1 cellular context compared by ENCODE assay signal in the genomic region with DNA sequence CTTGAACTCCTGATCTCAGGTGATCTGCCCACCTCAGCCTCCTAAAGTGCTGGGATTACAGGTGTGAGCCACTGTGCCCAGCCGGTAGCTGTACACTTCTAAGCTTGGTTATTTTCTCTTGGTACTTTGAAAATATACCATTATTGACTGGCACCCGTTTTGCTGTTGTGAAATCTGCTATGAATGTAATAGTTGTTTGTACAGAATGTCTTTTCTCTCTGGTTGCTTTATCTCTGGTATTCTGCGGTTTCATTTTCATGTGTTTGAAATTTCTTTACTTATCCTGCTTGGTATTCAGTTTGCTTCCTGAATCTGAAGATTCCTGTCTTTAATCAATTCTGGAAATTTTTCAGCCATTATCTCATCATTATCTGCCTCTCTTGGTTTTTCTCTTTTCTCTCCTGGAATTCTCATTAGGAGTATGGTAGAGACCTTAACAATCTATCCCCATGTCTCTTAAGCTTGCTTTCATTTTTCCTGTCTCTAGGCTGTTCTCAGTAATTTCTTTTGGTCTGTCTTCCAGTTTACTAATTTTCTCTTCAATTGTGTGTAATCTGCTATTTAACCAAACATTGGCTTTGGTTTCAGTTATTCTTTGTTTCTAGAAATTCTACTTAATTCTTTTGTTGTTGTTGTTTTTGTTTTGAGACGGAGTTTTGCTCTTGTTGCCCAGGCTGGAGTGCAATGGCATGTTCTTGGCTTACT.
A peak's percentile ranks its signal among the peaks of the same experiment; 100 is the strongest.
TF ChIP-seq lines count a peak whose summit lies in the region.

No MANE protein-coding gene starts in this region.

TF ChIP-seq in K562, 482 proteins besides CTCF, POLR2A, EP300 and RAD21:
- TF ChIP-seq KDM1A (IDR thresholded peaks at IDR 0.05) (0 out of 4 replicates have a peak, but pooled peaks of 1 of the 2 experiments have one; percentile 14), ZFP30 (CRISPR knock-in tag; IDR thresholded peaks at IDR 0.05; ENCODE audit: borderline replicate concordance) (peak; percentile 84), CBX3 (IDR thresholded peaks at IDR 0.05; ENCODE audit: borderline replicate concordance in 1 of 2, low read length in 2 of 2) (peak in 1 of 2 experiments; percentile 51; a peak in 1 of 3 replicates), ARHGAP35 (IDR thresholded peaks at IDR 0.05; ENCODE audit: partially characterized antibody) (no peak)
